12 cellular contexts compared by ENCODE assay signal in genomic region chr18:9092665-9093064, GRCh38. TPM values are rescaled to one million over a fixed set of nuclear protein-coding genes. Genes with fewer than 3 reads are reported as not detected.
DNase-seq lines count a peak whose midpoint lies in the region; ATAC-seq and TF ChIP-seq lines count a peak whose summit lies in the region.
"Had no signal": no experiment of that assay in that cellular context is flagged by ENCODE, and none has a peak within 500 bp of the region (broad histone marks: within the 10 kb centered on the region; RNA-seq: fewer than 3 reads in every experiment).

No MANE protein-coding gene starts in this region.

- CTCF ChIA-PET in activated CD4-positive, alpha-beta memory T cell treated with anti-CD3 and anti-CD28 coated beads, Interleukin-2, amount 10 ng/mL, durations not matched to agents 7 days and 5 days (lab: Charles Lee), result interaction anchor here (2.9 to 4.7 kb wide), 2 partner anchors 10 kb away, joined by 15 to 19 read pairs; no protein-coding TSS in a partner anchor

- H3K36me3 ChIP-seq in upper lobe of right lung, result no peaks in the 10 kb centered on the region

- no peaks in the 10 kb centered on the region for H3K9me3 Mint-ChIP-seq in stimulated activated naive CD8-positive, alpha-beta T cell treated with anti-CD3 and anti-CD28 coated beads, Interleukin-15, Interleukin-2, amounts not matched to agents 100 ng/mL and 50 ng/mL, for 24 hours
- no peaks in the 10 kb centered on the region for H3K9me3 Mint-ChIP-seq in activated CD4-positive, alpha-beta memory T cell treated with anti-CD3 and anti-CD28 coated beads, Interleukin-2, amount 10 ng/mL, durations not matched to agents 7 days and 5 days

- no peak overlapping the region for H3K4me3 ChIP-seq in foreskin fibroblast (ENCODE audit: low read depth in 1 of 2, low read length in 2 of 2)
- H3K4me3 ChIP-seq in upper lobe of right lung, result no peak overlapping the region

- TF ChIP-seq CTCF in foreskin fibroblast (IDR thresholded peaks at IDR 0.05; ENCODE audit: low read depth, low read length) (no peak), upper lobe of right lung (IDR thresholded peaks at IDR 0.05) (no peak)

- peaks cover 4% of the 10 kb centered on the region for H3K4me1 ChIP-seq in upper lobe of right lung

- peak overlapping the region; percentile 32 for H3K27ac ChIP-seq in upper lobe of right lung

- POLR2A ChIA-PET in activated CD4-positive, alpha-beta memory T cell treated with anti-CD3 and anti-CD28 coated beads, Interleukin-2, amount 10 ng/mL, durations not matched to agents 7 days and 5 days (lab: Charles Lee), result interaction anchor here (2.7 to 27.5 kb wide), 4 partner anchors 4 to 47 kb away, joined by 17 to 1351 read pairs (median 1052); partner anchors contain the start of genes ANKRD12 and NDUFV2

- intact Hi-C loops in upper lobe of right lung (cut with DNase I), result no loop called here

- no peaks in the 10 kb centered on the region for H3K36me3 Mint-ChIP-seq in stimulated activated naive CD8-positive, alpha-beta T cell treated with anti-CD3 and anti-CD28 coated beads, Interleukin-15, Interleukin-2, amounts not matched to agents 100 ng/mL and 50 ng/mL, for 24 hours (ENCODE audit: low read depth)
- H3K36me3 Mint-ChIP-seq in activated CD4-positive, alpha-beta memory T cell treated with anti-CD3 and anti-CD28 coated beads, Interleukin-2, amount 10 ng/mL, durations not matched to agents 7 days and 5 days (ENCODE audit: low read depth), result peaks cover 38% of the 10 kb centered on the region
- H3K36me3 Mint-ChIP-seq: immature natural killer cell had no signal

- no peak overlapping the region for H3K4me3 Mint-ChIP-seq in stimulated activated naive CD8-positive, alpha-beta T cell treated with anti-CD3 and anti-CD28 coated beads, Interleukin-15, Interleukin-2, amounts not matched to agents 100 ng/mL and 50 ng/mL, for 24 hours
- no peak overlapping the region for H3K4me3 Mint-ChIP-seq in activated CD4-positive, alpha-beta memory T cell treated with anti-CD3 and anti-CD28 coated beads, Interleukin-2, amount 10 ng/mL, durations not matched to agents 7 days and 5 days
- H3K4me3 Mint-ChIP-seq: immature natural killer cell had no signal

- no peaks in the 10 kb centered on the region for H3K27me3 ChIP-seq in upper lobe of right lung

- no peaks in the 10 kb centered on the region for H3K27me3 Mint-ChIP-seq in stimulated activated naive CD8-positive, alpha-beta T cell treated with anti-CD3 and anti-CD28 coated beads, Interleukin-15, Interleukin-2, amounts not matched to agents 100 ng/mL and 50 ng/mL, for 24 hours
- H3K27me3 Mint-ChIP-seq in activated CD4-positive, alpha-beta memory T cell treated with anti-CD3 and anti-CD28 coated beads, Interleukin-2, amount 10 ng/mL, durations not matched to agents 7 days and 5 days, result no peaks in the 10 kb centered on the region

- no peak for DNase-seq in stimulated activated naive CD8-positive, alpha-beta T cell treated with anti-CD3 and anti-CD28 coated beads, Interleukin-15, Interleukin-2, amounts not matched to agents 100 U/mL and 50 U/mL, for 24 hours
- no peak for DNase-seq in activated CD4-positive, alpha-beta memory T cell treated with anti-CD3 and anti-CD28 coated beads, Interleukin-2, amount 10 ng/mL, durations not matched to agents 7 days and 5 days
- DNase-seq in foreskin fibroblast, result peak; percentile 41 to 58
- DNase-seq in upper lobe of right lung, result no peak
- no peak for DNase-seq in RKO (ENCODE audit: low spot score)
- DNase-seq: C1 segment of cervical spinal cord, immature natural killer cell, NCI-H2107, retina had no signal

- peak overlapping the region; percentile 41 for H3K27ac Mint-ChIP-seq in stimulated activated naive CD8-positive, alpha-beta T cell treated with anti-CD3 and anti-CD28 coated beads, Interleukin-15, Interleukin-2, amounts not matched to agents 100 ng/mL and 50 ng/mL, for 24 hours
- peak overlapping the region; percentile 98 for H3K27ac Mint-ChIP-seq in activated CD4-positive, alpha-beta memory T cell treated with anti-CD3 and anti-CD28 coated beads, Interleukin-2, amount 10 ng/mL, durations not matched to agents 7 days and 5 days
- H3K27ac Mint-ChIP-seq: immature natural killer cell had no signal

- peaks cover 86% of the 10 kb centered on the region for H3K4me1 Mint-ChIP-seq in stimulated activated naive CD8-positive, alpha-beta T cell treated with anti-CD3 and anti-CD28 coated beads, Interleukin-15, Interleukin-2, amounts not matched to agents 100 ng/mL and 50 ng/mL, for 24 hours (ENCODE audit: low read depth)
- peaks cover 91% of the 10 kb centered on the region for H3K4me1 Mint-ChIP-seq in activated CD4-positive, alpha-beta memory T cell treated with anti-CD3 and anti-CD28 coated beads, Interleukin-2, amount 10 ng/mL, durations not matched to agents 7 days and 5 days

- no peaks in the 10 kb centered on the region for H3K9me3 ChIP-seq in upper lobe of right lung

- ATAC-seq in stimulated activated naive CD8-positive, alpha-beta T cell treated with anti-CD3 and anti-CD28 coated beads, Interleukin-15, Interleukin-2, amounts not matched to agents 100 U/mL and 50 U/mL, for 24 hours, result no peak
- ATAC-seq in upper lobe of right lung (peak; percentile 81), GM19467 (IDR thresholded peaks at IDR 0.05; ENCODE audit: unreplicated experiment) (no peak), HG03159 (IDR thresholded peaks at IDR 0.05; ENCODE audit: unreplicated experiment) (no peak)

RNA-seq across cellular contexts. Expression of gene NDUFV2, which starts 9.8 kb away (rescaled TPM):
- total RNA-seq in activated CD4-positive, alpha-beta memory T cell treated with anti-CD3 and anti-CD28 coated beads, Interleukin-2, amount 10 ng/mL, durations not matched to agents 7 days and 5 days, result 100 to 1,000 TPM; 288 to 295 TPM
- 106 TPM for total RNA-seq in upper lobe of right lung

RNA-seq across cellular contexts. Expression of gene ANKRD12, which starts 43.9 kb away (rescaled TPM):
- total RNA-seq in activated CD4-positive, alpha-beta memory T cell treated with anti-CD3 and anti-CD28 coated beads, Interleukin-2, amount 10 ng/mL, durations not matched to agents 7 days and 5 days, result 100 to 1,000 TPM; 103 to 111 TPM
- 74.2 TPM for total RNA-seq in upper lobe of right lung

Comparison
In these comparisons a context has a peak if more than half of its experiments do, and no peak if none do; other contexts are left out.
1. DNase-seq: peak in foreskin fibroblast (2 of 2); none in stimulated activated naive CD8-positive, alpha-beta T cell treated with anti-CD3 and anti-CD28 coated beads, Interleukin-15, Interleukin-2, amounts not matched to agents 100 U/mL and 50 U/mL, for 24 hours (single experiment), activated CD4-positive, alpha-beta memory T cell treated with anti-CD3 and anti-CD28 coated beads, Interleukin-2, amount 10 ng/mL, durations not matched to agents 7 days and 5 days (single experiment), upper lobe of right lung (single experiment) and RKO (single experiment).